ENCODE assay signal across 2 cellular contexts in the genomic region with DNA sequence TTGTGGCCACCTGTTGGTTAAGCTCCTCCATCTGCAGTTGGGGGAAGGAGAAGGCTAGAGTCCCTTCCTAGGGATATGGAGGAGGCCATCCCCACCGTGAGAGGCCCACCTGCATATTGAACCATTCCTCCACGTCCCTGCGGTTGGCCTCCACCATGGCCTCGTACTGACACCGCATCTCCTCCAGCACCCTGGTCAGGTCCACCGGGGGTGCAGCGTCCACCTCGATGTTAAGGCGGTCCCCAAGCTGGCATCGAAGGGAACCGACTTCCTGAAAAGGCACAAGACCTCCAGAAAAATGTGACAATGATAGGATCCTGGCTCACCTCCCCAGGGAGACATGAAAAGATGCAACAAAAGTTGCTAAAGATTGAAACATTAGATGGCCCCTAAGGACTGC.
TF ChIP-seq lines count a peak whose summit lies in the region.

No MANE protein-coding gene starts in this region.

TF ChIP-seq in A549, 52 proteins besides CTCF, POLR2A, EP300 and RAD21:
- TF ChIP-seq NPAS2 (CRISPR knock-in tag; IDR thresholded peaks at IDR 0.05; ENCODE audit: borderline replicate concordance) (no peak), HEYL (CRISPR knock-in tag; IDR thresholded peaks at IDR 0.05) (no peak), SREBF2 (IDR thresholded peaks at IDR 0.05) (no peak), E2F6 (IDR thresholded peaks at IDR 0.05; ENCODE audit: borderline replicate concordance, low read depth) (no peak), ZC3H11A (IDR thresholded peaks at IDR 0.05) (no peak), HOXB5 (CRISPR knock-in tag; IDR thresholded peaks at IDR 0.05) (no peak), RNF2 (IDR thresholded peaks at IDR 0.05; ENCODE audit: borderline replicate concordance, low read depth) (no peak), JUNB (IDR thresholded peaks at IDR 0.05) (no peak), EHF (CRISPR knock-in tag; IDR thresholded peaks at IDR 0.05) (no peak), FOXS1 (CRISPR knock-in tag; IDR thresholded peaks at IDR 0.05) (no peak), TP53 (CRISPR knock-in tag; IDR thresholded peaks at IDR 0.05) (no peak), PHF8 (IDR thresholded peaks at IDR 0.05; ENCODE audit: borderline replicate concordance, low read depth) (no peak), MYC (IDR thresholded peaks at IDR 0.05; ENCODE audit: borderline replicate concordance, low read length) (no peak), MAX (IDR thresholded peaks at IDR 0.05) (no peak), CBX2 (IDR thresholded peaks at IDR 0.05; ENCODE audit: borderline replicate concordance, low read depth) (no peak), GATA3 (IDR thresholded peaks at IDR 0.05; ENCODE audit: borderline replicate concordance) (no peak), HOXB13 (CRISPR knock-in tag; IDR thresholded peaks at IDR 0.05; ENCODE audit: low read depth) (no peak)
- TF ChIP-seq, protein P1, sequence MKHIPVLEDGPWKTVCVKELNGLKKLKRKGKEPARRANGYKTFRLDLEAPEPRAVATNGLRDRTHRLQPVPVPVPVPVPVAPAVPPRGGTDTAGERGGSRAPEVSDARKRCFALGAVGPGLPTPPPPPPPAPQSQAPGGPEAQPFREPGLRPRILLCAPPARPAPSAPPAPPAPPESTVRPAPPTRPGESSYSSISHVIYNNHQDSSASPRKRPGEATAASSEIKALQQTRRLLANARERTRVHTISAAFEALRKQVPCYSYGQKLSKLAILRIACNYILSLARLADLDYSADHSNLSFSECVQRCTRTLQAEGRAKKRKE (CRISPR knock-in tag; IDR thresholded peaks at IDR 0.05; ENCODE audit: low read depth), result no peak

TF ChIP-seq in HCT116, 20 proteins besides CTCF, POLR2A, EP300 and RAD21:
- TF ChIP-seq SP1 (IDR thresholded peaks at IDR 0.05; ENCODE audit: low read depth), result no peak
- no peak for TF ChIP-seq SIN3A (IDR thresholded peaks at IDR 0.05; ENCODE audit: low read depth)
- no peak for TF ChIP-seq EZH2 (IDR thresholded peaks at IDR 0.05)
- TF ChIP-seq ZBTB33 (IDR thresholded peaks at IDR 0.05; ENCODE audit: extremely low read depth, insufficient replicate concordance, low read length), result no peak
- no peak for TF ChIP-seq FOSL1 (IDR thresholded peaks at IDR 0.05; ENCODE audit: low read depth)
- TF ChIP-seq YY1 (IDR thresholded peaks at IDR 0.05; ENCODE audit: extremely low read depth, insufficient replicate concordance, low read depth, low read length), result no peak
- TF ChIP-seq CBX3 (IDR thresholded peaks at IDR 0.05; ENCODE audit: low read depth), result no peak
- no peak for TF ChIP-seq ELF1 (IDR thresholded peaks at IDR 0.05; ENCODE audit: borderline replicate concordance, low read depth)
